In the genomic region with DNA sequence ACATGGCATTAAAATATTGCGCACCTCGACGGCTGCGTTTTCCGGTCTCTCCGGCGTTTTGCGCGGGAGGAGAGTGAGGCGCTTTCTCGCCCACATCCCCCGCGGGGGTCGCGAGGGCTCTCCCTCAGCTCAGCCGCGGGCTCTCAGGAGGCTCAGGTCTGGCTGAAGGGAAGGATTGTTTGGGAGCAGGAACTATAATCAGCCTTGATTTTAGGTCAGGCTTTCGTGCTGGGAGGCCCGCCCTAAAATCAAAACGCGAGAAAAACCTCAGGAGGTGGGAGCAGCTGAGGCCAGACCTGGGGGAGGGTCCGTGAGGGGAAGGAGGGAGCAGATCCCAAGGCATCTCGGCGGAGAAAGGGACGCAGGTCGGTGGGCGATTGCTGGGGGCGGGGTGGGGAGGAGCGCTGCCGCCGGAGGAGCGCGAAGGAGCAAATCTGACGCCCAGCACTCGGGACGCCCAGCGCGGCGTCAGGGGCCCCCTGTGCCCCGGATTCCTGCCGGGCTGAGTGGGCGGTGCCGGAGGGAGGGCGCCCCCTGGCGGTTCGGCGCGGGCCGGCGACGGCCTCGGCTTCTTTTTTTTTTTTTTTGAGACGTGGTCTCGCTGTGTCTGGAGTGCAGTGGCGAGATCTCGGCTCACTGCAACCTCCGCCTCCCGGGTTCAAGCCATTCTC, we compare ENCODE assay signal across 8 cellular contexts. TPM values are rescaled to one million over a fixed set of nuclear protein-coding genes. Genes with fewer than 3 reads are reported as not detected.
A peak's percentile ranks its signal among the peaks of the same experiment; 100 is the strongest.
DNase-seq lines count a peak whose midpoint lies in the region; ATAC-seq and TF ChIP-seq lines count a peak whose summit lies in the region.

No MANE protein-coding gene starts in this region.

- CTCF ChIA-PET in activated CD4-positive, alpha-beta memory T cell treated with anti-CD3 and anti-CD28 coated beads for 36 hours (lab: Charles Lee): interaction anchor here (0.6 to 3.0 kb wide), 7 partner anchors 9 to 239 kb away, joined by 3 to 20 read pairs (median 4); partner anchors contain the start of gene RASGEF1C

- 1 to 3% methylated on average over 58 of the region's 58 CpGs for WGBS in ectodermal cell, 2 experiments

- TF ChIP-seq CTCF in lower lobe of right lung (IDR thresholded peaks at IDR 0.05): peak; percentile 94

- H3K4me1 ChIP-seq in ectodermal cell (ENCODE audit: control insufficient read depth, insufficient read depth, low read length) (no peaks in the 10 kb centered on the region), lower lobe of right lung (peaks cover 20% of the 10 kb centered on the region)

- H3K36me3 Mint-ChIP-seq in activated CD4-positive, alpha-beta memory T cell treated with anti-CD3 and anti-CD28 coated beads for 36 hours: no peaks in the 10 kb centered on the region

- H3K36me3 ChIP-seq in ectodermal cell (ENCODE audit: control insufficient read depth, insufficient read depth, low read length) (no peaks in the 10 kb centered on the region), lower lobe of right lung (no peaks in the 10 kb centered on the region)

- H3K4me3 ChIP-seq in ectodermal cell (ENCODE audit: insufficient read depth, low read depth, low read length) (peak overlapping the region; percentile 36), lower lobe of right lung (peak overlapping the region; percentile 62)

- peak overlapping the region; percentile 90 for H3K27ac ChIP-seq in ectodermal cell (ENCODE audit: insufficient read depth, low read depth, low read length, poor library complexity, severe bottlenecking)
- peak overlapping the region; percentile 79 for H3K27ac ChIP-seq in lower lobe of right lung

- H3K9me3 Mint-ChIP-seq in activated CD4-positive, alpha-beta memory T cell treated with anti-CD3 and anti-CD28 coated beads for 36 hours: no peaks in the 10 kb centered on the region

- H3K27me3 ChIP-seq in ectodermal cell (ENCODE audit: control insufficient read depth, insufficient read depth, low read length, poor library complexity, severe bottlenecking): no peaks in the 10 kb centered on the region
- no peaks in the 10 kb centered on the region for H3K27me3 ChIP-seq in lower lobe of right lung (ENCODE audit: low read depth)

- peak overlapping the region; percentile 43 for H3K27ac Mint-ChIP-seq in activated CD4-positive, alpha-beta memory T cell treated with anti-CD3 and anti-CD28 coated beads for 36 hours

- peaks cover 15% of the 10 kb centered on the region for H3K4me1 Mint-ChIP-seq in activated CD4-positive, alpha-beta memory T cell treated with anti-CD3 and anti-CD28 coated beads for 36 hours (ENCODE audit: low read depth)

- intact Hi-C loops in activated CD4-positive, alpha-beta memory T cell treated with anti-CD3 and anti-CD28 coated beads for 36 hours (cut with micrococcal nuclease): loop anchor here (1.0 to 5.0 kb wide), 5 partner anchors 18 to 329 kb away; partner anchors contain the start of genes MRNIP and TBC1D9B
- intact Hi-C loops in lower lobe of right lung (cut with DNase I): no loop called here

- ATAC-seq in lower lobe of right lung: peak; percentile 96 to 97
- no peak for ATAC-seq in HG02642 (IDR thresholded peaks at IDR 0.05; ENCODE audit: poor library complexity, unreplicated experiment)

- H3K27me3 Mint-ChIP-seq in activated CD4-positive, alpha-beta memory T cell treated with anti-CD3 and anti-CD28 coated beads for 36 hours: no peaks in the 10 kb centered on the region

- H3K4me3 Mint-ChIP-seq in activated CD4-positive, alpha-beta memory T cell treated with anti-CD3 and anti-CD28 coated beads for 36 hours: peak overlapping the region; percentile 75

- POLR2A ChIA-PET in activated CD4-positive, alpha-beta memory T cell treated with anti-CD3 and anti-CD28 coated beads for 36 hours (lab: Charles Lee): no interaction called here

- DNase-seq in NCI-H2081 (lab: John Stamatoyannopoulos, UW) (peak; percentile 9 to 40), NCI-H2081 treated with DMSO at 0.1 percent for 48 hours (lab: John Stamatoyannopoulos, UW) (no peak), NCI-H2171 treated with DMSO at 0.1 percent for 48 hours (lab: John Stamatoyannopoulos, UW) (peak; percentile 49), lower lobe of right lung (peak; percentile 86)
- DNase-seq in activated CD4-positive, alpha-beta memory T cell treated with anti-CD3 and anti-CD28 coated beads for 36 hours: peak; percentile 87
- DNase-seq in stimulated activated CD4-positive, alpha-beta T cell treated with anti-CD3 and anti-CD28 coated beads, TNF-alpha, amount 100 ng/mL, for 1 hour (ENCODE audit: low read depth in 3 of 3, low spot score in 1 of 3): peak; percentile 27 to 76 (median 64)

- H3K9me3 ChIP-seq in ectodermal cell (ENCODE audit: control insufficient read depth, low read length) (no peaks in the 10 kb centered on the region), lower lobe of right lung (no peaks in the 10 kb centered on the region)

RNA-seq across cellular contexts. Expression of gene RNF130, which starts 18.7 kb away (rescaled TPM):
- total RNA-seq in activated CD4-positive, alpha-beta memory T cell treated with anti-CD3 and anti-CD28 coated beads for 36 hours: 10 to 100 TPM in 1 of 2 experiments, 1 to 10 TPM in 1; 9.9 to 10.1 TPM
- polyA plus RNA-seq in ectodermal cell (2013, experiment 1 of 4): 106 TPM
- 108 TPM for polyA plus RNA-seq in ectodermal cell (2013, experiment 2 of 4)
- 105 TPM for polyA plus RNA-seq in ectodermal cell (2013, experiment 3 of 4)
- 119 TPM for polyA plus RNA-seq in ectodermal cell (2013, experiment 4 of 4)
- 139 TPM for total RNA-seq in lower lobe of right lung

Comparison
In these comparisons a context has a peak if more than half of its experiments do, and no peak if none do; other contexts are left out.
1. RNA of gene RNF130, which starts 18.7 kb away (total RNA-seq): 139 TPM in lower lobe of right lung (single experiment); 9.9 to 10.1 TPM in activated CD4-positive, alpha-beta memory T cell treated with anti-CD3 and anti-CD28 coated beads for 36 hours; every median in the first group is over 10 times any median in the second.